In the genomic region with DNA sequence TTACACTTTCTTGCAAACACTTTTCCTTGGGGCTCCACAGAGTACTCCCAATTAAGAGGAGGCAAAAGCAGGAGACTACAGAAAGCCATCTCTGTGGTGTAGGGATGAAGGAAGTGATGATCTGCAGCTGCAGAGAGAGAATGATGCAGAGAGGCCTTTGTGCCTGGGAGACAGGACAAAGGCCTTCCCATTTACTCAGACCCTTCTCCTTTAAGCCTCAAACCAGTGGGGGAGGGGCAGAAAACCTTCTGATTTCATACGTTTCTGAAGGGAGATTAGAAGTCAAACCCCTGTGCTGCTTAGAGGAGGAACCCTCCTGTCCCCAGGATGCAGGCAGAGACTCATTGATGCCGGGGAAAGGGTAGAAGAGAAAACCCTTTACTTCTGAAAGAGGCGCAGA, we compare ENCODE assay signal across 23 cellular contexts.
"Had no signal": no experiment of that assay in that cellular context is flagged by ENCODE, and none has a peak within 500 bp of the region (broad histone marks: within the 10 kb centered on the region; RNA-seq: fewer than 3 reads in every experiment).

No MANE protein-coding gene starts in this region.

- FAIRE-seq: colon, islet of Langerhans, urothelium cell line had no signal

- ATAC-seq: activated CD8-positive, alpha-beta T cell treated with anti-CD3 and anti-CD28 coated beads for 36 hours; activated naive CD8-positive, alpha-beta T cell treated with anti-CD3 and anti-CD28 coated beads, Interleukin-2, amount 50 U/mL, for 24 hours; gastrocnemius medialis; heart left ventricle; left cardiac atrium; natural killer cell had no signal

- DNase-seq: activated CD4-positive, alpha-beta T cell treated with anti-CD3 and anti-CD28 coated beads, Interleukin-2, amount 10 ng/mL, durations not matched to agents 24 days and 14 days; activated CD8-positive, alpha-beta T cell treated with anti-CD3 and anti-CD28 coated beads for 36 hours; activated naive CD4-positive, alpha-beta T cell treated with Interleukin-2 at 50 U/mL for 16 hours; activated naive CD8-positive, alpha-beta T cell treated with anti-CD3 and anti-CD28 coated beads, Interleukin-2, amount 50 U/mL, for 24 hours; activated T-cell treated with anti-CD3 and anti-CD28 coated beads, Interleukin-2, amount 50 U/mL, for 1 hour; aorta; brain microvascular endothelial cell; central memory CD4-positive, alpha-beta T cell; gastrocnemius medialis; heart left ventricle; left cardiac atrium; natural killer cell; occipital lobe; stimulated activated CD4-positive, alpha-beta T cell treated with anti-CD3 and anti-CD28 coated beads, Interleukin-12 subunit alpha, Interleukin-12 subunit beta, amount 100 ng/mL, for 4 hours; stimulated activated CD4-positive, alpha-beta T cell treated with anti-CD3 and anti-CD28 coated beads, Interleukin-2, amount 100 ng/mL, for 24 hours; stimulated activated naive CD4-positive, alpha-beta T cell treated with Interleukin-2 at 50 U/mL for 16 hours had no signal

- H3K27ac ChIP-seq: brain microvascular endothelial cell, gastrocnemius medialis, heart left ventricle, right atrium auricular region, tibial nerve had no signal

- H3K4me1 Mint-ChIP-seq: activated CD4-positive, alpha-beta T cell treated with anti-CD3 and anti-CD28 coated beads, Interleukin-2, amount 10 ng/mL, durations not matched to agents 24 days and 14 days; activated naive CD8-positive, alpha-beta T cell treated with anti-CD3 and anti-CD28 coated beads, Interleukin-2, amount 50 U/mL, for 24 hours; natural killer cell had no signal

- H3K9me3 ChIP-seq: gastrocnemius medialis, right atrium auricular region had no signal

- H3K4me1 ChIP-seq: gastrocnemius medialis, heart left ventricle, right atrium auricular region, tibial nerve had no signal

- H3K4me3 Mint-ChIP-seq: activated CD4-positive, alpha-beta T cell treated with anti-CD3 and anti-CD28 coated beads, Interleukin-2, amount 10 ng/mL, durations not matched to agents 24 days and 14 days; activated CD8-positive, alpha-beta T cell treated with anti-CD3 and anti-CD28 coated beads for 36 hours; activated naive CD8-positive, alpha-beta T cell treated with anti-CD3 and anti-CD28 coated beads, Interleukin-2, amount 50 U/mL, for 24 hours; natural killer cell had no signal

- H3K27ac Mint-ChIP-seq: activated CD4-positive, alpha-beta T cell treated with anti-CD3 and anti-CD28 coated beads, Interleukin-2, amount 10 ng/mL, durations not matched to agents 24 days and 14 days; activated CD8-positive, alpha-beta T cell treated with anti-CD3 and anti-CD28 coated beads for 36 hours; activated naive CD8-positive, alpha-beta T cell treated with anti-CD3 and anti-CD28 coated beads, Interleukin-2, amount 50 U/mL, for 24 hours; activated T-helper 2 cell treated with anti-CD3 and anti-CD28 coated beads, Interferon-gamma antibody, Interleukin-2, Interleukin-4, amounts not matched to agents 10 μg/mL and 5 μg/mL and 100 μg/mL, durations not matched to agents 14 hours and 24 hours and 36 hours; natural killer cell; progenitor cell of endocrine pancreas had no signal

- H3K27me3 ChIP-seq: brain microvascular endothelial cell, gastrocnemius medialis, heart left ventricle, right atrium auricular region, tibial nerve had no signal

- H3K36me3 ChIP-seq: brain microvascular endothelial cell, right atrium auricular region had no signal

- H3K27me3 Mint-ChIP-seq: activated CD4-positive, alpha-beta T cell treated with anti-CD3 and anti-CD28 coated beads, Interleukin-2, amount 10 ng/mL, durations not matched to agents 24 days and 14 days; activated naive CD8-positive, alpha-beta T cell treated with anti-CD3 and anti-CD28 coated beads, Interleukin-2, amount 50 U/mL, for 24 hours; progenitor cell of endocrine pancreas had no signal

- H3K4me3 ChIP-seq: gastrocnemius medialis, heart left ventricle, right atrium auricular region, tibial nerve had no signal
